ENCODE assay signal across 1 cellular context in the genomic region with DNA sequence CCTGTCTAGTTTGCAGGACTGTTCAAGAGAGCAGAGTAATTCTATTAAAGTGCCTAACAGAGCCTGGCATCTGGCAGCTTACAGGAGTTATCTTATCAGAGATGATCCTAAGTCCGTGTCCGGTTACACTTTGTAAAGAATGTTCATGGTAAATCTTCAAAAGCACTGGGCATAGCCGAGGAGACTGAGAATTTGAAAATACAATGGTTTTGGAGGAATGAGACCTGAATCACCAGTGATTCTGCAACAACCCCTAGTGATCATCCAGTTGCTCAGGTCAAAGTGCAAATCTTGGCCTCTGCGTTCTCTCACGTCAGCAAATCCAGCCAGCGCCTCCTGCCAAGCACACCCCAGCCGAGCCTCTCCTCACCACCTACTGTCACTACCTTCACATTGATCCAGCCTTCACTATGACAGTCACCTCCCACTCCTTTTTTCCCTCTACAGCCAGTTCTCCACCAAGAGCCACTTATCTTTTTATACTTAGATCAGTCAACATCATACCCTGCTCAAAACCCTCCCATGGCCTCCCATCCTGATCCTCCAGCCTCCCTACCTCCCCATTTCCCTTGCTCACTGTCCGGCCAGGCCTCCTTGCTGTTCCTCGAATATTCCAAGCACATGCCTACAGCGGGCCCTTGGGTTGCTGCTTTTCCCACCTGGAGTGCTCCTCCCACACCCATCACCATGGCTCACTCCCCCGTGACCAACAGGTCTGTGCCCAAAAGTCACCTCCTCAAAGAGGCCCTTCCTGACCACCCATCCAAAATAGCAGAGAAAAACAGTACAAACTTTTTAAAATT.
TF ChIP-seq lines count a peak whose summit lies in the region.

No MANE protein-coding gene starts in this region.

TF ChIP-seq in HepG2, 621 proteins besides CTCF, POLR2A, EP300 and RAD21 (continued from another document and continues in another):
- TF ChIP-seq ARID3A (IDR thresholded peaks at IDR 0.05; ENCODE audit: low read depth, low read length), result peak; percentile 76
- peak; percentile 80; the same call in 1 of the 2 replicates for TF ChIP-seq ZBTB37 (CRISPR knock-in tag; IDR thresholded peaks at IDR 0.05)
- TF ChIP-seq ZNF317 (CRISPR knock-in tag; IDR thresholded peaks at IDR 0.05), result peak; percentile 59; the same call in 1 of the 2 replicates
- TF ChIP-seq, protein P1, sequence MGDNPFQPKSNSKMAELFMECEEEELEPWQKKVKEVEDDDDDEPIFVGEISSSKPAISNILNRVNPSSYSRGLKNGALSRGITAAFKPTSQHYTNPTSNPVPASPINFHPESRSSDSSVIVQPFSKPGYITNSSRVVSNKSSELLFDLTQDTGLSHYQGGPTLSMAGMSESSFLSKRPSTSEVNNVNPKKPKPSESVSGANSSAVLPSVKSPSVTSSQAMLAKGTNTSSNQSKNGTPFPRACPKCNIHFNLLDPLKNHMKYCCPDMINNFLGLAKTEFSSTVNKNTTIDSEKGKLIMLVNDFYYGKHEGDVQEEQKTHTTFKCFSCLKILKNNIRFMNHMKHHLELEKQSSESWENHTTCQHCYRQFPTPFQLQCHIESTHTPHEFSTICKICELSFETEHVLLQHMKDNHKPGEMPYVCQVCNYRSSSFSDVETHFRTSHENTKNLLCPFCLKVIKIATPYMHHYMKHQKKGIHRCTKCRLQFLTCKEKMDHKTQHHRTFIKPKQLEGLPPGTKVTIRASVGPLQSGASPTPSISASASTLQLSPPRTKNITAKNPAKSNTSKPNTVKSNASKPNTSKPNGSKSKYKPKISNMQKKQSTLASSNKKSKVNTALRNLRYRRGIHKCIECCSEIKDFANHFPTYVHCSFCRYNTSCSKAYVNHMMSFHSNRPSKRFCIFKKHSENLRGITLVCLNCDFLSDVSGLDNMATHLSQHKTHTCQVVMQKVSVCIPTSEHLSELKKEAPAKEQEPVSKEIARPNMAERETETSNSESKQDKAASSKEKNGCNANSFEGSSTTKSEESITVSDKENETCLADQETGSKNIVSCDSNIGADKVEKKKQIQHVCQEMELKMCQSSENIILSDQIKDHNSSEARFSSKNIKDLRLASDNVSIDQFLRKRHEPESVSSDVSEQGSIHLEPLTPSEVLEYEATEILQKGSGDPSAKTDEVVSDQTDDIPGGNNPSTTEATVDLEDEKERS (CRISPR knock-in tag; IDR thresholded peaks at IDR 0.05), result no peak
- TF ChIP-seq NFATC3 (CRISPR knock-in tag; IDR thresholded peaks at IDR 0.05), result no peak
- TF ChIP-seq ZNF383 (CRISPR knock-in tag; IDR thresholded peaks at IDR 0.05; ENCODE audit: borderline replicate concordance), result no peak
- no peak for TF ChIP-seq SNAPC5 (CRISPR knock-in tag; IDR thresholded peaks at IDR 0.05; ENCODE audit: borderline replicate concordance)
- no peak for TF ChIP-seq CCAR2 (optimal IDR thresholded peaks at IDR 0.05; ENCODE audit: low read depth, low read length)
- TF ChIP-seq HOXA7 (CRISPR knock-in tag; IDR thresholded peaks at IDR 0.05), result no peak
- no peak for TF ChIP-seq ZNF703 (CRISPR knock-in tag; IDR thresholded peaks at IDR 0.05; ENCODE audit: borderline replicate concordance)
- no peak for TF ChIP-seq ZNF318 (CRISPR knock-in tag; IDR thresholded peaks at IDR 0.05)
- no peak for TF ChIP-seq U2AF2 (IDR thresholded peaks at IDR 0.05; ENCODE audit: low read depth, low read length)
- TF ChIP-seq TFDP1 (CRISPR knock-in tag; IDR thresholded peaks at IDR 0.05; ENCODE audit: borderline replicate concordance), result peak; percentile 13; the same call in 1 of the 2 replicates
- TF ChIP-seq KAT2B (IDR thresholded peaks at IDR 0.05; ENCODE audit: borderline replicate concordance, low read depth, low read length), result no peak
- TF ChIP-seq PAX8 (CRISPR knock-in tag; IDR thresholded peaks at IDR 0.05; ENCODE audit: borderline replicate concordance), result no peak
- no peak for TF ChIP-seq NR1H2 (CRISPR knock-in tag; IDR thresholded peaks at IDR 0.05; ENCODE audit: borderline replicate concordance, low read depth)
- no peak for TF ChIP-seq RELA (CRISPR knock-in tag; IDR thresholded peaks at IDR 0.05)
- TF ChIP-seq SKIL (CRISPR knock-in tag; IDR thresholded peaks at IDR 0.05; ENCODE audit: borderline replicate concordance), result no peak
- TF ChIP-seq, protein P2, sequence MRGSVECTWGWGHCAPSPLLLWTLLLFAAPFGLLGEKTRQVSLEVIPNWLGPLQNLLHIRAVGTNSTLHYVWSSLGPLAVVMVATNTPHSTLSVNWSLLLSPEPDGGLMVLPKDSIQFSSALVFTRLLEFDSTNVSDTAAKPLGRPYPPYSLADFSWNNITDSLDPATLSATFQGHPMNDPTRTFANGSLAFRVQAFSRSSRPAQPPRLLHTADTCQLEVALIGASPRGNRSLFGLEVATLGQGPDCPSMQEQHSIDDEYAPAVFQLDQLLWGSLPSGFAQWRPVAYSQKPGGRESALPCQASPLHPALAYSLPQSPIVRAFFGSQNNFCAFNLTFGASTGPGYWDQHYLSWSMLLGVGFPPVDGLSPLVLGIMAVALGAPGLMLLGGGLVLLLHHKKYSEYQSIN (CRISPR knock-in tag; IDR thresholded peaks at IDR 0.05; ENCODE audit: borderline replicate concordance), result no peak
- TF ChIP-seq, protein P3, sequence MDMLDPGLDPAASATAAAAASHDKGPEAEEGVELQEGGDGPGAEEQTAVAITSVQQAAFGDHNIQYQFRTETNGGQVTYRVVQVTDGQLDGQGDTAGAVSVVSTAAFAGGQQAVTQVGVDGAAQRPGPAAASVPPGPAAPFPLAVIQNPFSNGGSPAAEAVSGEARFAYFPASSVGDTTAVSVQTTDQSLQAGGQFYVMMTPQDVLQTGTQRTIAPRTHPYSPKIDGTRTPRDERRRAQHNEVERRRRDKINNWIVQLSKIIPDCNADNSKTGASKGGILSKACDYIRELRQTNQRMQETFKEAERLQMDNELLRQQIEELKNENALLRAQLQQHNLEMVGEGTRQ (IDR thresholded peaks at IDR 0.05; ENCODE audit: low read depth, low read length), result no peak
- TF ChIP-seq, protein P3 (CRISPR knock-in tag; IDR thresholded peaks at IDR 0.05; ENCODE audit: borderline replicate concordance), result no peak
- no peak for TF ChIP-seq ZNF775 (CRISPR knock-in tag; IDR thresholded peaks at IDR 0.05; ENCODE audit: borderline replicate concordance)
- no peak for TF ChIP-seq ZNF430 (CRISPR knock-in tag; IDR thresholded peaks at IDR 0.05)
- no peak; the same call in 1 of the 2 replicates for TF ChIP-seq MIER2 (CRISPR knock-in tag; IDR thresholded peaks at IDR 0.05)
- peak; percentile 26; the same call in 1 of the 2 replicates for TF ChIP-seq ZNF124 (CRISPR knock-in tag; IDR thresholded peaks at IDR 0.05)
